ENCODE assay signal across 1 cellular context in the genomic region with DNA sequence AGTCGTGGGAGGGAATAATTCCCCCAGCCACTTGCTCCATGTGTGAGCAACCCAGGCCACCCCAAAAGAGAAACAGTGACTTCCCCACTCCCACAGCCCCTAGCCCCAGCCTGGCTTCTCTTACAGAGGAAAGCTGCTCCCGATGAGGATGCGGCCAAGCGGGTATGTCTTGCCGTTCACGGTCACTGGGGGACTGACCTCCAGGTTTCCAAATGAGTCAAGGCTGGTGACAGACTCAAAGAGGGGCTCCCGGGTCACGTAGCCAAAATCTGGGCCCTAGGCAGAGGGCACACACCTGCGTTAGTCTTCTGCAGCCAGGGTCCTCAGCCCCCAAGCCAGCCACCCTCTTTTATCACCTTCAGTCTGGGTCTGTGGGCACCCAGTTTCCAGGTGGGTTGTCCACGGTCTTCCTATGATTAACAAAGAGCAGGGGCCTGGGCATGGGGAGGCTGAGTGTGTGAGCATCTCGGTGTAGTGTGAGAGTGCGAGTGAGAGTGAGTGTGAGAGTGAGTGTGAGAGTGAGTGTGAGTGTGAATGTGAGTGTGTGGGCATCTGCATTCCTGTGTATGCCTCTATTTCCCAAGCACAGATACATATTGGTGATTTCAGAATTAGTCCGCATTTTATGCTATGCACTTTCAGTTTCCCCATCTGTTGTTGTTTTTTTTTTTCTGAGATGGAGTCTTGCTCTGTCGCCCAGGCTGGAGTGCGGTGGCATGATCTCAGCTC.
TF ChIP-seq lines count a peak whose summit lies in the region.

No MANE protein-coding gene starts in this region.

TF ChIP-seq in SK-N-SH treated with all-trans-retinoic acid at 6 μM for 48 hours, 23 proteins besides CTCF, POLR2A, EP300 and RAD21 (continued from another document):
- TF ChIP-seq, protein P1, sequence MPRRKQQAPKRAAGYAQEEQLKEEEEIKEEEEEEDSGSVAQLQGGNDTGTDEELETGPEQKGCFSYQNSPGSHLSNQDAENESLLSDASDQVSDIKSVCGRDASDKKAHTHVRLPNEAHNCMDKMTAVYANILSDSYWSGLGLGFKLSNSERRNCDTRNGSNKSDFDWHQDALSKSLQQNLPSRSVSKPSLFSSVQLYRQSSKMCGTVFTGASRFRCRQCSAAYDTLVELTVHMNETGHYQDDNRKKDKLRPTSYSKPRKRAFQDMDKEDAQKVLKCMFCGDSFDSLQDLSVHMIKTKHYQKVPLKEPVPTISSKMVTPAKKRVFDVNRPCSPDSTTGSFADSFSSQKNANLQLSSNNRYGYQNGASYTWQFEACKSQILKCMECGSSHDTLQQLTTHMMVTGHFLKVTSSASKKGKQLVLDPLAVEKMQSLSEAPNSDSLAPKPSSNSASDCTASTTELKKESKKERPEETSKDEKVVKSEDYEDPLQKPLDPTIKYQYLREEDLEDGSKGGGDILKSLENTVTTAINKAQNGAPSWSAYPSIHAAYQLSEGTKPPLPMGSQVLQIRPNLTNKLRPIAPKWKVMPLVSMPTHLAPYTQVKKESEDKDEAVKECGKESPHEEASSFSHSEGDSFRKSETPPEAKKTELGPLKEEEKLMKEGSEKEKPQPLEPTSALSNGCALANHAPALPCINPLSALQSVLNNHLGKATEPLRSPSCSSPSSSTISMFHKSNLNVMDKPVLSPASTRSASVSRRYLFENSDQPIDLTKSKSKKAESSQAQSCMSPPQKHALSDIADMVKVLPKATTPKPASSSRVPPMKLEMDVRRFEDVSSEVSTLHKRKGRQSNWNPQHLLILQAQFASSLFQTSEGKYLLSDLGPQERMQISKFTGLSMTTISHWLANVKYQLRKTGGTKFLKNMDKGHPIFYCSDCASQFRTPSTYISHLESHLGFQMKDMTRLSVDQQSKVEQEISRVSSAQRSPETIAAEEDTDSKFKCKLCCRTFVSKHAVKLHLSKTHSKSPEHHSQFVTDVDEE (CRISPR knock-in tag; IDR thresholded peaks at IDR 0.05): no peak
- TF ChIP-seq ZC3H10 (CRISPR knock-in tag; IDR thresholded peaks at IDR 0.05) (no peak), SNAI2 (CRISPR knock-in tag; IDR thresholded peaks at IDR 0.05) (no peak), CSDC2 (CRISPR knock-in tag; IDR thresholded peaks at IDR 0.05) (no peak)
